ENCODE assay signal across 16 cellular contexts in genomic region chr18:35729971-35730668, GRCh38.
DNase-seq lines count a peak whose midpoint lies in the region; ATAC-seq and TF ChIP-seq lines count a peak whose summit lies in the region.
"Had no signal": no experiment of that assay in that cellular context is flagged by ENCODE, and none has a peak within 500 bp of the region (broad histone marks: within the 10 kb centered on the region; RNA-seq: fewer than 3 reads in every experiment).

No MANE protein-coding gene starts in this region.

- H3K4me3 ChIP-seq in choroid plexus epithelial cell (ENCODE audit: low read depth, low read length) = no peak overlapping the region
- H3K4me3 ChIP-seq: GM23338, mucosa of descending colon had no signal

- DNase-seq in DMS53 (lab: John Stamatoyannopoulos, UW) (peak; percentile 72), DMS53 treated with DMSO at 0.1 percent for 48 hours (lab: John Stamatoyannopoulos, UW; ENCODE audit: unreplicated experiment) (no peak), choroid plexus epithelial cell (ENCODE audit: low read depth) (peak; percentile 13), myocyte (ENCODE audit: low read depth) (peak; percentile 75), RKO (ENCODE audit: low spot score) (no peak)
- DNase-seq in activated CD4-positive, CD25-positive, alpha-beta regulatory T cell treated with anti-CD3 and anti-CD28 coated beads, Interleukin-2, amount 50 U/mL, for 72 hours = no peak
- DNase-seq: activated CD8-positive, alpha-beta T cell treated with anti-CD3 and anti-CD28 coated beads for 36 hours; BE2C; DND-41; mucosa of descending colon; NCI-H524 treated with DMSO at 0.1 percent for 48 hours; stimulated activated CD4-positive, alpha-beta T cell treated with anti-CD3 and anti-CD28 coated beads, Interleukin-2, amount 100 ng/mL, for 48 hours; stimulated activated naive CD4-positive, alpha-beta T cell had no signal

- no peak for ATAC-seq in GM18517 (IDR thresholded peaks at IDR 0.05; ENCODE audit: unreplicated experiment)
- no peak for ATAC-seq in HG03097 (IDR thresholded peaks at IDR 0.05; ENCODE audit: low FRiP score, unreplicated experiment)
- ATAC-seq: activated CD8-positive, alpha-beta T cell treated with anti-CD3 and anti-CD28 coated beads for 36 hours; mucosa of descending colon had no signal

- TF ChIP-seq CTCF in choroid plexus epithelial cell (conservative IDR thresholded peaks at IDR 0.05; ENCODE audit: low read depth, low read length) = no peak

Comparison
In these comparisons a context has a peak if more than half of its experiments do, and no peak if none do; other contexts are left out.
1. DNase-seq: peak in DMS53 (single experiment), choroid plexus epithelial cell (single experiment) and myocyte (single experiment); none in DMS53 treated with DMSO at 0.1 percent for 48 hours (single experiment), RKO (single experiment) and activated CD4-positive, CD25-positive, alpha-beta regulatory T cell treated with anti-CD3 and anti-CD28 coated beads, Interleukin-2, amount 50 U/mL, for 72 hours (single experiment).